ENCODE assay signal across 8 cellular contexts in the genomic region with DNA sequence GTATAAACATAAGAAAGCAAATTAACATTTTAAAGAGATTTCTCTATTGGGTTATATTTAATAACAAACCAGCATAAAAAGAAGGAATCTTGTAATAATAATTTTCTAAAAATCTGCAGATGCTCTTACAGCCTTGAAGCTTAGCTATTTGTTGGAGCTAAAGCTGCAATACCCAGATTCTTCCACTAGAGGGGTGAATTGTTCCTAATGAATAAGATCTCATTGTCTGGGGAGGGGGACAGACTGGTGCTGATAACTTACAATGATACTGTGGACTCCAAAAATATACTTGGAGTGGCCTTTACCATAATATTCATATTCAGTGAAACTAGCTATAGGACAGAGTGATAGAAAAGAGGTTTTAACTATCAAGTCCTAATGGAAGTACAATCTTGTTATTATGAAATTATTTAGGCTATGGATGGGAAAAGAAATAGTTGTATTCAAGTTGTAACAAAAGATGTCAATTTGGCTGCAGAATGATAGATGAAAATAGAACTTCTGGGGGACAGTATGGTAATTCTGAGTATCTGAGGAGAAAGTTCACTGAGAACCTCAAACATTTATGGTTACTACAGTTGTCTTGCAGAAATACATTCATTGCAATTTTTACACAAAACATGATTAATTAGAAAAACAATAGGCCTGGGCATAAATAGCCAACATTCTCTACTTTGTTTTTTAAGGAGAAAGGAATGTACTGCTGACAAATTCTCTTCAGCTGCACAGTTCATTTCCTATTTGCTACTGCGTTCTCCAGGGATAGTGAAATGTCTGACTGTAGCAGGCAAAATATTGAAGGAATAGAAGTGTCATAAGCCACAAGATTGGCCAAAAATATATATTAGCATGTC.
DNase-seq lines count a peak whose midpoint lies in the region; ATAC-seq and TF ChIP-seq lines count a peak whose summit lies in the region.

No MANE protein-coding gene starts in this region.

- no peak for DNase-seq in GM06990 (ENCODE audit: extremely low read depth, insufficient read length)
- peak; percentile 79 for DNase-seq in NCI-H82 (lab: John Stamatoyannopoulos, UW)
- DNase-seq in dermis microvascular lymphatic vessel endothelial cell (ENCODE audit: low read depth in 2 of 2), result peak; percentile 1 to 35
- DNase-seq in nephron progenitor cell, result peak; percentile 29
- no peak for DNase-seq in left colon
- DNase-seq in effector CD4-positive, alpha-beta T cell, result no peak

- no peaks in the 10 kb centered on the region for H3K9me3 Mint-ChIP-seq in nephron progenitor cell

- H3K4me3 Mint-ChIP-seq in nephron progenitor cell, result no peak overlapping the region

- H3K27me3 ChIP-seq in GM06990 (replicated peaks; ENCODE audit: control insufficient read depth, insufficient read depth, low read length), result no peaks in the 10 kb centered on the region

- H3K27me3 Mint-ChIP-seq in nephron progenitor cell (ENCODE audit: low read depth, poor library complexity), result no peaks in the 10 kb centered on the region

- intact Hi-C loops in left colon (cut with DNase I, micrococcal nuclease), result no loop called here

- H3K27ac Mint-ChIP-seq in nephron progenitor cell, result no peak overlapping the region

- H3K27ac ChIP-seq in 22Rv1, result no peak overlapping the region

- H3K4me1 Mint-ChIP-seq in nephron progenitor cell, result no peaks in the 10 kb centered on the region

- H3K36me3 Mint-ChIP-seq in nephron progenitor cell (ENCODE audit: low read depth), result no peaks in the 10 kb centered on the region

- H3K4me3 ChIP-seq in GM06990 (replicated peaks; ENCODE audit: low read depth, low read length), result no peak overlapping the region

- H3K36me3 ChIP-seq in GM06990 (ENCODE audit: control insufficient read depth, insufficient read depth, low read length), result no peaks in the 10 kb centered on the region

- ATAC-seq in HG03439 (IDR thresholded peaks at IDR 0.05; ENCODE audit: unreplicated experiment) (peak; percentile 70), left colon (no peak)

- peak; percentile 85 for TF ChIP-seq CTCF in 22Rv1 (IDR thresholded peaks at IDR 0.05)
- peak; percentile 76 for TF ChIP-seq CTCF in GM06990 (IDR thresholded peaks at IDR 0.05; ENCODE audit: insufficient read depth, low read length, poor library complexity, severe bottlenecking)
- TF ChIP-seq CTCF in nephron progenitor cell (IDR thresholded peaks at IDR 0.05), result peak; percentile 92

Comparison
In these comparisons a context has a peak if more than half of its experiments do, and no peak if none do; other contexts are left out.
1. DNase-seq: peak in NCI-H82 (single experiment), dermis microvascular lymphatic vessel endothelial cell (2 of 2) and nephron progenitor cell (single experiment); none in GM06990 (single experiment), left colon (0 of 2) and effector CD4-positive, alpha-beta T cell (single experiment).
2. Peak in every context shown above with its lines, with median percentiles within 50 percentile points of each other: CTCF ChIP-seq.